ENCODE assay signal across 10 cellular contexts in genomic region chr14:103136388-103137271, GRCh38. TPM values are rescaled to one million over a fixed set of nuclear protein-coding genes. Genes with fewer than 3 reads are reported as not detected.
DNase-seq lines count a peak whose midpoint lies in the region; ATAC-seq, FAIRE-seq and TF ChIP-seq lines count a peak whose summit lies in the region.
"Had no signal": no experiment of that assay in that cellular context is flagged by ENCODE, and none has a peak within 500 bp of the region (broad histone marks: within the 10 kb centered on the region; RNA-seq: fewer than 3 reads in every experiment).

No MANE protein-coding gene starts in this region.

- H3K27ac ChIP-seq in breast epithelium (peak overlapping the region in 1 of 2 donors; percentile 35), K562 (ENCODE audit: extremely low read depth, low read depth, low read length) (peak overlapping the region; percentile 82), keratinocyte (ENCODE audit: control insufficient read depth, insufficient read depth, low read length) (peak overlapping the region; percentile 28), uterus (peak overlapping the region; percentile 53 to 72)

- no peak overlapping the region for H3K4me3 ChIP-seq in breast epithelium
- no peak overlapping the region for H3K4me3 ChIP-seq in K562
- H3K4me3 ChIP-seq in keratinocyte (ENCODE audit: control insufficient read depth in 2 of 3, extremely low read depth in 1 of 3, insufficient read depth in 2 of 3, low read depth in 1 of 3, low read length in 3 of 3), result no peak overlapping the region
- H3K4me3 ChIP-seq in uterus, result no peak overlapping the region

- H3K4me3 Mint-ChIP-seq in MCF 10A (ENCODE audit: unreplicated experiment), result peak overlapping the region; percentile 35
- no peak overlapping the region for H3K4me3 Mint-ChIP-seq in stimulated activated memory B cell treated with anti-CD40 and anti-IgM and Interleukin-4, amounts not matched to agents 10 μg/mL and 1 μg/mL and 100 μg/mL, for 72 hours
- H3K4me3 Mint-ChIP-seq in activated T-helper 17 cell treated with anti-CD3 and anti-CD28 coated beads, Interleukin-2, amount 50 U/mL, for 72 hours, result no peak overlapping the region

- intact Hi-C loops in MCF 10A (cut with micrococcal nuclease) (no loop called here), breast epithelium (cut with DNase I; ENCODE audit: low total_unique reads) (loop anchor here (5.0 kb wide), 1 partner anchor 676 kb away; no protein-coding TSS in a partner anchor), K562 (cut with micrococcal nuclease) (no loop called here), uterus (cut with DNase I; ENCODE audit: low total_unique reads) (no loop called here)

- H4K20me1 ChIP-seq in K562 (replicated peaks; ENCODE audit: control insufficient read depth, insufficient read depth, low read length), result no peaks in the 10 kb centered on the region
- no peaks in the 10 kb centered on the region for H4K20me1 ChIP-seq in keratinocyte (ENCODE audit: control insufficient read depth, extremely low read depth, insufficient read depth, low read length)

- 17% methylated on average over 18 of the region's 20 CpGs for WGBS in K562 (ENCODE audit: insufficient coverage, low coverage, missing lambda C conversion rate)

- TF ChIP-seq RAD21 in K562 (CRISPR knock-in tag; conservative IDR thresholded peaks at IDR 0.05 in 1 of 2, IDR thresholded peaks at IDR 0.05 in 1 of 2), result peak in 1 of 2 experiments; percentile 7; a peak in 1 of 4 replicates

- peak overlapping the region; percentile 87 for H2AFZ ChIP-seq in K562 (ENCODE audit: low read depth, low read length)
- H2AFZ ChIP-seq in keratinocyte (ENCODE audit: control insufficient read depth, low read length), result no peak overlapping the region

- TF ChIP-seq EP300 in K562 (IDR thresholded peaks at IDR 0.05; ENCODE audit: low read length), result no peak

- in situ Hi-C loops in K562 (cut with MboI), result no loop called here

- H3K4me2 ChIP-seq in K562 (ENCODE audit: insufficient read depth, low read length), result peak overlapping the region; percentile 54
- H3K4me2 ChIP-seq in keratinocyte (ENCODE audit: control insufficient read depth, extremely low read depth, insufficient read depth, low read depth, low read length), result peak overlapping the region; percentile 35

- no peak for TF ChIP-seq CTCF in MCF 10A (IDR thresholded peaks at IDR 0.05; ENCODE audit: unreplicated experiment)
- TF ChIP-seq CTCF in breast epithelium (IDR thresholded peaks at IDR 0.05), result no peak
- no peak for TF ChIP-seq CTCF in K562 (IDR thresholded peaks at IDR 0.05 in 2 of 3, conservative IDR thresholded peaks at IDR 0.05 in 1 of 3; ENCODE audit: insufficient read depth in 2 of 3, low read depth in 1 of 3, low read length in 3 of 3)
- TF ChIP-seq CTCF in keratinocyte (optimal IDR thresholded peaks at IDR 0.05 in 1 of 3, IDR thresholded peaks at IDR 0.05 in 1 of 3, conservative IDR thresholded peaks at IDR 0.05 in 1 of 3; ENCODE audit: extremely low read depth in 1 of 3, insufficient read depth in 2 of 3, low read length in 3 of 3), result no peak
- TF ChIP-seq CTCF in uterus (IDR thresholded peaks at IDR 0.05), result peak in 1 of 4 experiments; percentile 1

- DNase-seq in MCF 10A (ENCODE audit: unreplicated experiment), result peak; percentile 83
- DNase-seq in breast epithelium (ENCODE audit: low spot score in 2 of 2), result no peak
- peak; percentile 71 to 78 (median 73) for DNase-seq in K562 (ENCODE audit: extremely low read depth in 1 of 4, low spot score in 3 of 4)
- no peak for DNase-seq in keratinocyte (ENCODE audit: low read depth, low spot score)
- DNase-seq in uterus, result peak; percentile 63 to 69
- DNase-seq in germinal center (ENCODE audit: low spot score), result no peak

- peaks cover 11% of the 10 kb centered on the region for H3K36me3 Mint-ChIP-seq in MCF 10A (ENCODE audit: insufficient read depth, unreplicated experiment)
- H3K36me3 Mint-ChIP-seq in stimulated activated memory B cell treated with anti-CD40 and anti-IgM and Interleukin-4, amounts not matched to agents 10 μg/mL and 1 μg/mL and 100 μg/mL, for 72 hours, result no peaks in the 10 kb centered on the region
- H3K36me3 Mint-ChIP-seq in activated T-helper 17 cell treated with anti-CD3 and anti-CD28 coated beads, Interleukin-2, amount 50 U/mL, for 72 hours (ENCODE audit: low read depth), result no peaks in the 10 kb centered on the region
- H3K36me3 Mint-ChIP-seq: IgD-negative memory B cell had no signal

- FAIRE-seq in K562 (lab: Jason Lieb, UNC) (peak; percentile 91), keratinocyte (lab: Jason Lieb, UNC) (no peak)

- POLR2A ChIA-PET in MCF 10A (lab: Yijun Ruan, JAX) (interaction anchor here (0.6 to 1.7 kb wide), 10 partner anchors 8 to 322 kb away, joined by 3 to 10 read pairs (median 4); partner anchors contain the start of gene MARK3), K562 (lab: Yijun Ruan, JAX) (interaction anchor here (0.6 to 3.0 kb wide), 9 partner anchors 10 to 209 kb away, joined by 3 to 15 read pairs (median 4); partner anchors contain the start of gene EIF5)

- H3K27me3 Mint-ChIP-seq in MCF 10A (ENCODE audit: insufficient read depth, unreplicated experiment), result peaks cover 4% of the 10 kb centered on the region
- H3K27me3 Mint-ChIP-seq in stimulated activated memory B cell treated with anti-CD40 and anti-IgM and Interleukin-4, amounts not matched to agents 10 μg/mL and 1 μg/mL and 100 μg/mL, for 72 hours, result peaks cover 23% of the 10 kb centered on the region
- H3K27me3 Mint-ChIP-seq in activated T-helper 17 cell treated with anti-CD3 and anti-CD28 coated beads, Interleukin-2, amount 50 U/mL, for 72 hours, result peaks cover 15% of the 10 kb centered on the region

- ATAC-seq in K562, result peak; percentile 93
- ATAC-seq in stimulated activated memory B cell treated with anti-CD40 and anti-IgM and Interleukin-4, amounts not matched to agents 10 μg/mL and 1 μg/mL and 100 μg/mL, for 72 hours, result no peak
- no peak for ATAC-seq in activated T-helper 17 cell treated with anti-CD3 and anti-CD28 coated beads, Interleukin-2, amount 50 U/mL, for 72 hours (replicated peaks)

- no peaks in the 10 kb centered on the region for H3K27me3 ChIP-seq in breast epithelium
- H3K27me3 ChIP-seq in K562 (ENCODE audit: control insufficient read depth in 2 of 2, insufficient read depth in 2 of 2, low read length in 2 of 2), result no peaks in the 10 kb centered on the region
- H3K27me3 ChIP-seq in keratinocyte (ENCODE audit: control insufficient read depth, extremely low read depth, insufficient read depth, low read length), result peaks cover 20% of the 10 kb centered on the region
- no peaks in the 10 kb centered on the region for H3K27me3 ChIP-seq in uterus

- no peaks in the 10 kb centered on the region for H3K79me2 ChIP-seq in K562 (ENCODE audit: control insufficient read depth, insufficient read depth, low read length)
- no peaks in the 10 kb centered on the region for H3K79me2 ChIP-seq in keratinocyte (ENCODE audit: control insufficient read depth, insufficient read depth, low read length)

- no peaks in the 10 kb centered on the region for H3K36me3 ChIP-seq in breast epithelium
- H3K36me3 ChIP-seq in K562 (ENCODE audit: control insufficient read depth, insufficient read depth, low read length), result peaks cover 40% of the 10 kb centered on the region; the same call in 2 of the 3 replicates
- no peaks in the 10 kb centered on the region for H3K36me3 ChIP-seq in keratinocyte (ENCODE audit: control insufficient read depth in 2 of 2, extremely low read depth in 1 of 2, insufficient read depth in 2 of 2, low read length in 2 of 2)
- no peaks in the 10 kb centered on the region for H3K36me3 ChIP-seq in uterus

- dilution Hi-C loops in keratinocyte (cut with MboI; ENCODE audit: extremely low pct_ligation_motif_present, low sequenced_read_pairs), result no loop called here

- H3K9me1 ChIP-seq in K562 (ENCODE audit: control insufficient read depth, insufficient read depth, low read length), result no peaks in the 10 kb centered on the region
- H3K9me1 ChIP-seq in keratinocyte (ENCODE audit: control insufficient read depth, extremely low read depth, insufficient read depth, low read length), result no peaks in the 10 kb centered on the region

- BruUV-seq in MCF 10A (replicated peaks; lab: Mats Ljungman, UMichigan), result TSS peak; percentile 16
- BruUV-seq in K562 (replicated peaks; lab: Mats Ljungman, UMichigan), result TSS peak; percentile 41

- H3K9me3 ChIP-seq in breast epithelium, result no peaks in the 10 kb centered on the region
- H3K9me3 ChIP-seq in K562 (replicated peaks; ENCODE audit: control insufficient read depth, insufficient read depth, low read depth, low read length), result no peaks in the 10 kb centered on the region
- H3K9me3 ChIP-seq in keratinocyte (ENCODE audit: control insufficient read depth, low read depth, low read length), result no peaks in the 10 kb centered on the region
- H3K9me3 ChIP-seq in uterus, result no peaks in the 10 kb centered on the region

- TF ChIP-seq POLR2A in breast epithelium (IDR thresholded peaks at IDR 0.05), result no peak
- TF ChIP-seq POLR2A in K562 (conservative IDR thresholded peaks at IDR 0.05), result peak; percentile 47; the same call in 1 of the 2 replicates
- TF ChIP-seq POLR2A in uterus (IDR thresholded peaks at IDR 0.05), result no peak

- H3K9ac ChIP-seq in K562 (ENCODE audit: insufficient read depth in 1 of 2, low read depth in 2 of 2, low read length in 2 of 2) (peak overlapping the region; percentile 73 to 81; a peak in 3 of 4 replicates), keratinocyte (ENCODE audit: control insufficient read depth, extremely low read depth, insufficient read depth, low read length) (no peak overlapping the region)

- CTCF ChIA-PET in MCF 10A (lab: Yijun Ruan, JAX), result interaction anchor here (0.6 to 2.0 kb wide), 7 partner anchors 9 to 145 kb away, joined by 3 to 12 read pairs (median 3); no protein-coding TSS in a partner anchor
- CTCF ChIA-PET in K562 (lab: Yijun Ruan, JAX; ENCODE audit: low intra/inter-chr PET ratio), result no interaction called here

- H3K4me1 Mint-ChIP-seq in MCF 10A (ENCODE audit: insufficient read depth, unreplicated experiment), result peaks cover 22% of the 10 kb centered on the region
- peaks cover 25% of the 10 kb centered on the region for H3K4me1 Mint-ChIP-seq in stimulated activated memory B cell treated with anti-CD40 and anti-IgM and Interleukin-4, amounts not matched to agents 10 μg/mL and 1 μg/mL and 100 μg/mL, for 72 hours
- no peaks in the 10 kb centered on the region for H3K4me1 Mint-ChIP-seq in activated T-helper 17 cell treated with anti-CD3 and anti-CD28 coated beads, Interleukin-2, amount 50 U/mL, for 72 hours

- H3K4me1 ChIP-seq in breast epithelium, result peaks cover 8 to 15% of the 10 kb centered on the region in 2 donors
- H3K4me1 ChIP-seq in K562 (replicated peaks in 1 of 2; ENCODE audit: control insufficient read depth in 2 of 2, insufficient read depth in 2 of 2, low read length in 2 of 2), result peaks cover 21 to 42% of the 10 kb centered on the region in 2 experiments; a peak in 4 of 5 replicates
- peaks cover 6% of the 10 kb centered on the region for H3K4me1 ChIP-seq in keratinocyte (ENCODE audit: control insufficient read depth, extremely low read depth, insufficient read depth, low read length)
- H3K4me1 ChIP-seq in uterus, result peaks cover 0 to 15% of the 10 kb centered on the region in 2 donors

- no peaks in the 10 kb centered on the region for H3K9me3 Mint-ChIP-seq in MCF 10A (ENCODE audit: unreplicated experiment)
- peaks cover 3% of the 10 kb centered on the region for H3K9me3 Mint-ChIP-seq in stimulated activated memory B cell treated with anti-CD40 and anti-IgM and Interleukin-4, amounts not matched to agents 10 μg/mL and 1 μg/mL and 100 μg/mL, for 72 hours
- H3K9me3 Mint-ChIP-seq in activated T-helper 17 cell treated with anti-CD3 and anti-CD28 coated beads, Interleukin-2, amount 50 U/mL, for 72 hours, result no peaks in the 10 kb centered on the region
- H3K9me3 Mint-ChIP-seq: IgD-negative memory B cell had no signal

- H3K27ac Mint-ChIP-seq in MCF 10A (ENCODE audit: low read depth, unreplicated experiment), result peak overlapping the region; percentile 62
- H3K27ac Mint-ChIP-seq in stimulated activated memory B cell treated with anti-CD40 and anti-IgM and Interleukin-4, amounts not matched to agents 10 μg/mL and 1 μg/mL and 100 μg/mL, for 72 hours, result no peak overlapping the region
- no peak overlapping the region for H3K27ac Mint-ChIP-seq in activated T-helper 17 cell treated with anti-CD3 and anti-CD28 coated beads, Interleukin-2, amount 50 U/mL, for 72 hours

RNA-seq across cellular contexts. Expression of gene TNFAIP2, which starts 13.4 kb away (rescaled TPM):
- total RNA-seq in MCF 10A (2022) (17.9 and 19.1 TPM in 2 replicates), breast epithelium (10 to 100 TPM; 43.6 to 76.5 (median 60.0) TPM), K562 (2014; rRNA removed) (39.5 and 46.0 TPM in 2 replicates), K562 (2014; rRNA removed; fragmentation: Illumina TruSeq; extraction: Trizol) (20.8 and 23.7 TPM in 2 replicates), K562 (2015; rRNA removed; fragmentation: Illumina TruSeq; extraction: Trizol) (68.6 and 70.2 TPM in 2 replicates), K562 (2021) (52.7 and 61.2 TPM in 2 replicates), uterus (10 to 100 TPM; 29.4 to 81.4 (median 60.6) TPM)
- total RNA-seq in K562 (2011; cell fraction: chromatin; rRNA removed; ENCODE audit: low replicate concordance), result 31.9 and 75.4 TPM in 2 replicates
- total RNA-seq in K562 (2011; cell fraction: nucleolus; rRNA removed), result 55.1 and 66.9 TPM in 2 replicates
- 38.6 and 39.3 TPM in 2 replicates for total RNA-seq in K562 (2011; cell fraction: nucleoplasm; rRNA removed)
- polyA plus RNA-seq in K562 (2011; rRNA removed) (22.6 and 35.4 TPM in 2 replicates), K562 (2014; fragmentation: Illumina TruSeq; extraction: Trizol) (42.7 and 59.7 TPM in 2 replicates), K562 (2014; fragmentation: Nextera tagmentation; extraction: Ambion mirVana) (10 to 100 TPM; 44.6 to 49.7 TPM), K562 (2014; rRNA removed) (47.6 and 63.5 TPM in 2 replicates), keratinocyte (0.57 to 1.8 TPM (median 0.71 TPM) in 3 replicates)
- 30.5 and 40.8 TPM in 2 replicates for polyA plus RNA-seq in K562 (2011; cell fraction: cytosol; rRNA removed)
- polyA plus RNA-seq in K562 (2011; cell fraction: nucleus; rRNA removed), result 171 and 203 TPM in 2 replicates
- polyA plus RNA-seq in K562 (2012), result 33.8 and 69.4 TPM in 2 replicates
- 8.9 and 13.3 TPM in 2 replicates for polyA minus RNA-seq in K562 (2011; rRNA and poly(A)+ RNA removed)
- polyA minus RNA-seq in K562 (2011; cell fraction: cytosol; rRNA and poly(A)+ RNA removed), result 25.6 and 31.0 TPM in 2 replicates
- 17.0 and 18.2 TPM in 2 replicates for polyA minus RNA-seq in K562 (2011; cell fraction: nucleus; rRNA and poly(A)+ RNA removed)
- 1.9 TPM for polyA plus RNA-seq in keratinocyte (2011; ENCODE audit: low read depth)
- 0.74 and 1.3 TPM in 2 replicates for polyA plus RNA-seq in keratinocyte (2011; cell fraction: cytosol; rRNA removed)
- polyA plus RNA-seq in keratinocyte (2011; cell fraction: nucleus; rRNA removed), result 3.4 and 4.8 TPM in 2 replicates
- polyA plus RNA-seq in keratinocyte (2012; ENCODE audit: low replicate concordance), result 0.52 and 4.1 TPM in 2 replicates
- polyA minus RNA-seq in keratinocyte, result 1.9 to 2.0 TPM (median 1.9 TPM) in 3 replicates
- 5.6 TPM for polyA minus RNA-seq in keratinocyte (2011; cell fraction: cytosol; rRNA and poly(A)+ RNA removed)
- 2.1 and 3.8 TPM in 2 replicates for polyA minus RNA-seq in keratinocyte (2011; cell fraction: nucleus; rRNA and poly(A)+ RNA removed)
- 1 to 10 TPM; 3.0 to 4.0 TPM for total RNA-seq in activated T-helper 17 cell treated with anti-CD3 and anti-CD28 coated beads, Interleukin-2, amount 50 U/mL, for 72 hours
- total RNA-seq: SK-MEL-5 had no signal
- polyA plus RNA-seq: IgD-negative memory B cell had no signal

RNA-seq across cellular contexts. Expression of gene EXOC3L4, which starts 42.1 kb away (rescaled TPM):
- total RNA-seq in MCF 10A (2022), result not detected in 2 replicates
- 1 to 10 TPM in 1 of 3 donors, under 1 TPM in 1, not detected in 1; 0.66 to 1.0 TPM for total RNA-seq in breast epithelium
- 7.7 and 24.3 TPM in 2 replicates for total RNA-seq in K562 (2011; cell fraction: chromatin; rRNA removed; ENCODE audit: low replicate concordance)
- 22.4 and 23.0 TPM in 2 replicates for total RNA-seq in K562 (2011; cell fraction: nucleolus; rRNA removed)
- 13.8 and 17.9 TPM in 2 replicates for total RNA-seq in K562 (2011; cell fraction: nucleoplasm; rRNA removed)
- 3.5 and 5.6 TPM in 2 replicates for total RNA-seq in K562 (2014; rRNA removed)
- total RNA-seq in K562 (2014; rRNA removed; fragmentation: Illumina TruSeq; extraction: Trizol), result 0.33 TPM in 1 of 2 replicates, not detected in the other
- 0.83 and 1.6 TPM in 2 replicates for total RNA-seq in K562 (2015; rRNA removed; fragmentation: Illumina TruSeq; extraction: Trizol)
- total RNA-seq in K562 (2021), result 5.4 and 6.7 TPM in 2 replicates
- 1.1 and 2.0 TPM in 2 replicates for polyA plus RNA-seq in K562 (2011; rRNA removed)
- 1.6 and 3.7 TPM in 2 replicates for polyA plus RNA-seq in K562 (2011; cell fraction: cytosol; rRNA removed)
- 8.4 and 18.9 TPM in 2 replicates for polyA plus RNA-seq in K562 (2011; cell fraction: nucleus; rRNA removed)
- 1.8 and 2.2 TPM in 2 replicates for polyA plus RNA-seq in K562 (2012)
- polyA plus RNA-seq in K562 (2014; fragmentation: Illumina TruSeq; extraction: Trizol), result 0.25 and 0.97 TPM in 2 replicates
- polyA plus RNA-seq in K562 (2014; fragmentation: Nextera tagmentation; extraction: Ambion mirVana), result under 1 TPM in 1 of 2 experiments, not detected in 1; 0.10 TPM
- 6.2 and 11.7 TPM in 2 replicates for polyA plus RNA-seq in K562 (2014; rRNA removed)
- polyA minus RNA-seq in K562 (2011; rRNA and poly(A)+ RNA removed), result 0.21 TPM in 1 of 2 replicates, not detected in the other
- polyA minus RNA-seq in K562 (2011; cell fraction: cytosol; rRNA and poly(A)+ RNA removed), result 2.5 and 2.9 TPM in 2 replicates
- polyA minus RNA-seq in K562 (2011; cell fraction: nucleus; rRNA and poly(A)+ RNA removed), result 3.1 and 5.0 TPM in 2 replicates
- not detected in 3 replicates for polyA plus RNA-seq in keratinocyte
- polyA plus RNA-seq in keratinocyte (2011; ENCODE audit: low read depth), result not detected
- not detected in 2 replicates for polyA plus RNA-seq in keratinocyte (2011; cell fraction: cytosol; rRNA removed)
- not detected in 2 replicates for polyA plus RNA-seq in keratinocyte (2011; cell fraction: nucleus; rRNA removed)
- polyA plus RNA-seq in keratinocyte (2012; ENCODE audit: low replicate concordance), result not detected in 2 replicates
- polyA minus RNA-seq in keratinocyte, result not detected in 3 replicates
- polyA minus RNA-seq in keratinocyte (2011; cell fraction: cytosol; rRNA and poly(A)+ RNA removed), result not detected
- polyA minus RNA-seq in keratinocyte (2011; cell fraction: nucleus; rRNA and poly(A)+ RNA removed), result not detected in 2 replicates
- 1 to 10 TPM in 1 of 4 donors, under 1 TPM in 2, not detected in 1; under 0.01 to 5.6 (median 0.41) TPM for total RNA-seq in uterus
- not detected for total RNA-seq in activated T-helper 17 cell treated with anti-CD3 and anti-CD28 coated beads, Interleukin-2, amount 50 U/mL, for 72 hours
- total RNA-seq: SK-MEL-5 had no signal
- polyA plus RNA-seq: IgD-negative memory B cell had no signal

RNA-seq across cellular contexts. Expression of gene LBHD2, which starts 52.6 kb away (rescaled TPM):
- total RNA-seq in MCF 10A (2022) (not detected in 2 replicates), breast epithelium (not detected), K562 (2014; rRNA removed) (not detected in 2 replicates), K562 (2014; rRNA removed; fragmentation: Illumina TruSeq; extraction: Trizol) (not detected in 2 replicates), K562 (2015; rRNA removed; fragmentation: Illumina TruSeq; extraction: Trizol) (not detected in 2 replicates), K562 (2021) (not detected in 2 replicates), uterus (not detected)
- total RNA-seq in K562 (2011; cell fraction: chromatin; rRNA removed; ENCODE audit: low replicate concordance), result not detected in 2 replicates
- total RNA-seq in K562 (2011; cell fraction: nucleolus; rRNA removed), result not detected in 2 replicates
- not detected in 2 replicates for total RNA-seq in K562 (2011; cell fraction: nucleoplasm; rRNA removed)
- polyA plus RNA-seq in K562 (2011; rRNA removed) (not detected in 2 replicates), K562 (2014; fragmentation: Illumina TruSeq; extraction: Trizol) (not detected in 2 replicates), K562 (2014; fragmentation: Nextera tagmentation; extraction: Ambion mirVana) (not detected), K562 (2014; rRNA removed) (not detected in 2 replicates), keratinocyte (not detected in 3 replicates)
- polyA plus RNA-seq in K562 (2011; cell fraction: cytosol; rRNA removed), result 0.30 TPM in 1 of 2 replicates, not detected in the other
- polyA plus RNA-seq in K562 (2011; cell fraction: nucleus; rRNA removed), result not detected in 2 replicates
- polyA plus RNA-seq in K562 (2012), result not detected in 2 replicates
- not detected in 2 replicates for polyA minus RNA-seq in K562 (2011; rRNA and poly(A)+ RNA removed)
- polyA minus RNA-seq in K562 (2011; cell fraction: cytosol; rRNA and poly(A)+ RNA removed), result not detected in 2 replicates
- not detected in 2 replicates for polyA minus RNA-seq in K562 (2011; cell fraction: nucleus; rRNA and poly(A)+ RNA removed)
- not detected for polyA plus RNA-seq in keratinocyte (2011; ENCODE audit: low read depth)
- not detected in 2 replicates for polyA plus RNA-seq in keratinocyte (2011; cell fraction: cytosol; rRNA removed)
- not detected in 2 replicates for polyA plus RNA-seq in keratinocyte (2011; cell fraction: nucleus; rRNA removed)
- not detected in 2 replicates for polyA plus RNA-seq in keratinocyte (2012; ENCODE audit: low replicate concordance)
- not detected in 3 replicates for polyA minus RNA-seq in keratinocyte
- polyA minus RNA-seq in keratinocyte (2011; cell fraction: cytosol; rRNA and poly(A)+ RNA removed), result not detected
- not detected in 2 replicates for polyA minus RNA-seq in keratinocyte (2011; cell fraction: nucleus; rRNA and poly(A)+ RNA removed)
- total RNA-seq in activated T-helper 17 cell treated with anti-CD3 and anti-CD28 coated beads, Interleukin-2, amount 50 U/mL, for 72 hours, result not detected
- total RNA-seq: SK-MEL-5 had no signal
- polyA plus RNA-seq: IgD-negative memory B cell had no signal

Comparison
In these comparisons a context has a peak if more than half of its experiments do, and no peak if none do; other contexts are left out.
1. DNase-seq: peak in MCF 10A (single experiment), K562 (4 of 4) and uterus (2 of 2); none in breast epithelium (0 of 2), keratinocyte (single experiment) and germinal center (single experiment).